1 cellular context compared by ENCODE assay signal in the genomic region with DNA sequence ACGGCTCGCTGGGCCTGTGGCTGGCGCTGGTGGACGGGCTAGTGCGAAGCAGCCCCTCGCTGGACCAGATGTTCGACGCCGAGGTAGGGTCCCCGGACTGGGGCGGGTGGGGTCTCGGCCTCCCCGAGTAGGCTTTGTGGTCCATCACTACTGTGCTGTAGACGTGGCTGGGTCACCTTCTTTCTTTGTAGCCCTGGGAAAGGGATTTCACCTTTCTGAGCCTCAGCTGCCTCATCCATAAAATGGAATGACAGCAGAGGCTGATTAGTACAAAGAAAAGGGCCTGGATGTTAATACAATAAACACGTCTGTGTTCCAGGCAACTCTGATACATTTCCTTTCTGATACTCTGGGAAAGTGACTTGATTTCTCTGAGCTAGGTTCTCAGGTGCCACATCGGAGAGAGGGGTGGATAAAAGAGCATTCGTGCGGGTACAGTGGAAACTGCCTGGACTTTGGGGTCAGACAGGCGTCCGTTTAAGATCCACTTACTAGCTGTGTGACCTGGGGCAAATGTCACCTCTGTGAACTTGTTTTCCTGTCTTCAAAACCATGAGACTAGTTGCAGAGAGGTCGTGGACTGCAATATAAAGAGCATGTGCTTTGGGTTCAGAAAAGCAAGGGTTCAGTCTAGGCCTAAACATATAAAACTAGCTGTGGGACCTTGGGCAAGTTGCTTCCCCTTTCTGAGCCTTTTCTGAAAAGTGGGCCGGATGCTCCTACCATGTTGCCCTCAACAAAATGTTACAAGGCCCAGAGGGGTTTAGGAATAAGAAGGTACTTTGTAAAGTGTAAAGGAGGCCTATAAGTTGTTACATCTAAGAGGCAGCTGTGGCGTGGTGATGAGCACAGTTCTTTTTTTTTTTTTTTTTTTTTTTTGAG.
TF ChIP-seq lines count a peak whose summit lies in the region.

No MANE protein-coding gene starts in this region.

TF ChIP-seq in GM12878, 131 proteins besides CTCF, POLR2A, EP300 and RAD21:
- TF ChIP-seq MYB (IDR thresholded peaks at IDR 0.05; ENCODE audit: borderline replicate concordance, low read depth, low read length), result no peak
- TF ChIP-seq, protein P1, sequence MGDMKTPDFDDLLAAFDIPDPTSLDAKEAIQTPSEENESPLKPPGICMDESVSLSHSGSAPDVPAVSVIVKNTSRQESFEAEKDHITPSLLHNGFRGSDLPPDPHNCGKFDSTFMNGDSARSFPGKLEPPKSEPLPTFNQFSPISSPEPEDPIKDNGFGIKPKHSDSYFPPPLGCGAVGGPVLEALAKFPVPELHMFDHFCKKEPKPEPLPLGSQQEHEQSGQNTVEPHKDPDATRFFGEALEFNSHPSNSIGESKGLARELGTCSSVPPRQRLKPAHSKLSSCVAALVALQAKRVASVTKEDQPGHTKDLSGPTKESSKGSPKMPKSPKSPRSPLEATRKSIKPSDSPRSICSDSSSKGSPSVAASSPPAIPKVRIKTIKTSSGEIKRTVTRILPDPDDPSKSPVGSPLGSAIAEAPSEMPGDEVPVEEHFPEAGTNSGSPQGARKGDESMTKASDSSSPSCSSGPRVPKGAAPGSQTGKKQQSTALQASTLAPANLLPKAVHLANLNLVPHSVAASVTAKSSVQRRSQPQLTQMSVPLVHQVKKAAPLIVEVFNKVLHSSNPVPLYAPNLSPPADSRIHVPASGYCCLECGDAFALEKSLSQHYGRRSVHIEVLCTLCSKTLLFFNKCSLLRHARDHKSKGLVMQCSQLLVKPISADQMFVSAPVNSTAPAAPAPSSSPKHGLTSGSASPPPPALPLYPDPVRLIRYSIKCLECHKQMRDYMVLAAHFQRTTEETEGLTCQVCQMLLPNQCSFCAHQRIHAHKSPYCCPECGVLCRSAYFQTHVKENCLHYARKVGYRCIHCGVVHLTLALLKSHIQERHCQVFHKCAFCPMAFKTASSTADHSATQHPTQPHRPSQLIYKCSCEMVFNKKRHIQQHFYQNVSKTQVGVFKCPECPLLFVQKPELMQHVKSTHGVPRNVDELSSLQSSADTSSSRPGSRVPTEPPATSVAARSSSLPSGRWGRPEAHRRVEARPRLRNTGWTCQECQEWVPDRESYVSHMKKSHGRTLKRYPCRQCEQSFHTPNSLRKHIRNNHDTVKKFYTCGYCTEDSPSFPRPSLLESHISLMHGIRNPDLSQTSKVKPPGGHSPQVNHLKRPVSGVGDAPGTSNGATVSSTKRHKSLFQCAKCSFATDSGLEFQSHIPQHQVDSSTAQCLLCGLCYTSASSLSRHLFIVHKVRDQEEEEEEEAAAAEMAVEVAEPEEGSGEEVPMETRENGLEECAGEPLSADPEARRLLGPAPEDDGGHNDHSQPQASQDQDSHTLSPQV (IDR thresholded peaks at IDR 0.05), result no peak
- TF ChIP-seq, protein P2, sequence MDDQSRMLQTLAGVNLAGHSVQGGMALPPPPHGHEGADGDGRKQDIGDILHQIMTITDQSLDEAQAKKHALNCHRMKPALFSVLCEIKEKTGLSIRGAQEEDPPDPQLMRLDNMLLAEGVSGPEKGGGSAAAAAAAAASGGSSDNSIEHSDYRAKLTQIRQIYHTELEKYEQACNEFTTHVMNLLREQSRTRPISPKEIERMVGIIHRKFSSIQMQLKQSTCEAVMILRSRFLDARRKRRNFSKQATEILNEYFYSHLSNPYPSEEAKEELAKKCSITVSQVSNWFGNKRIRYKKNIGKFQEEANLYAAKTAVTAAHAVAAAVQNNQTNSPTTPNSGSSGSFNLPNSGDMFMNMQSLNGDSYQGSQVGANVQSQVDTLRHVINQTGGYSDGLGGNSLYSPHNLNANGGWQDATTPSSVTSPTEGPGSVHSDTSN (IDR thresholded peaks at IDR 0.05; ENCODE audit: insufficient replicate concordance, low read depth, low read length), result no peak
- no peak for TF ChIP-seq JUNB (IDR thresholded peaks at IDR 0.05)
- TF ChIP-seq SREBF2 (IDR thresholded peaks at IDR 0.05; ENCODE audit: low read length), result no peak
- no peak for TF ChIP-seq KLF5 (IDR thresholded peaks at IDR 0.05; ENCODE audit: partially characterized antibody)
- TF ChIP-seq, protein P3, sequence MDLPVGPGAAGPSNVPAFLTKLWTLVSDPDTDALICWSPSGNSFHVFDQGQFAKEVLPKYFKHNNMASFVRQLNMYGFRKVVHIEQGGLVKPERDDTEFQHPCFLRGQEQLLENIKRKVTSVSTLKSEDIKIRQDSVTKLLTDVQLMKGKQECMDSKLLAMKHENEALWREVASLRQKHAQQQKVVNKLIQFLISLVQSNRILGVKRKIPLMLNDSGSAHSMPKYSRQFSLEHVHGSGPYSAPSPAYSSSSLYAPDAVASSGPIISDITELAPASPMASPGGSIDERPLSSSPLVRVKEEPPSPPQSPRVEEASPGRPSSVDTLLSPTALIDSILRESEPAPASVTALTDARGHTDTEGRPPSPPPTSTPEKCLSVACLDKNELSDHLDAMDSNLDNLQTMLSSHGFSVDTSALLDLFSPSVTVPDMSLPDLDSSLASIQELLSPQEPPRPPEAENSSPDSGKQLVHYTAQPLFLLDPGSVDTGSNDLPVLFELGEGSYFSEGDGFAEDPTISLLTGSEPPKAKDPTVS (IDR thresholded peaks at IDR 0.05; ENCODE audit: low read depth, low read length), result no peak
- TF ChIP-seq SUPT20H (IDR thresholded peaks at IDR 0.05; ENCODE audit: borderline replicate concordance, control insufficient read depth, low read depth, low read length), result no peak
- no peak for TF ChIP-seq HDGF (IDR thresholded peaks at IDR 0.05)
- TF ChIP-seq PAX8 (IDR thresholded peaks at IDR 0.05), result no peak
- TF ChIP-seq, protein P4, sequence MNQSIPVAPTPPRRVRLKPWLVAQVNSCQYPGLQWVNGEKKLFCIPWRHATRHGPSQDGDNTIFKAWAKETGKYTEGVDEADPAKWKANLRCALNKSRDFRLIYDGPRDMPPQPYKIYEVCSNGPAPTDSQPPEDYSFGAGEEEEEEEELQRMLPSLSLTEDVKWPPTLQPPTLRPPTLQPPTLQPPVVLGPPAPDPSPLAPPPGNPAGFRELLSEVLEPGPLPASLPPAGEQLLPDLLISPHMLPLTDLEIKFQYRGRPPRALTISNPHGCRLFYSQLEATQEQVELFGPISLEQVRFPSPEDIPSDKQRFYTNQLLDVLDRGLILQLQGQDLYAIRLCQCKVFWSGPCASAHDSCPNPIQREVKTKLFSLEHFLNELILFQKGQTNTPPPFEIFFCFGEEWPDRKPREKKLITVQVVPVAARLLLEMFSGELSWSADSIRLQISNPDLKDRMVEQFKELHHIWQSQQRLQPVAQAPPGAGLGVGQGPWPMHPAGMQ (IDR thresholded peaks at IDR 0.05; ENCODE audit: borderline replicate concordance), result no peak
- TF ChIP-seq YY1 (IDR thresholded peaks at IDR 0.05; ENCODE audit: low read depth, low read length), result no peak
- TF ChIP-seq MXI1 (IDR thresholded peaks at IDR 0.05; ENCODE audit: low read depth, low read length), result no peak
- TF ChIP-seq, protein P5, sequence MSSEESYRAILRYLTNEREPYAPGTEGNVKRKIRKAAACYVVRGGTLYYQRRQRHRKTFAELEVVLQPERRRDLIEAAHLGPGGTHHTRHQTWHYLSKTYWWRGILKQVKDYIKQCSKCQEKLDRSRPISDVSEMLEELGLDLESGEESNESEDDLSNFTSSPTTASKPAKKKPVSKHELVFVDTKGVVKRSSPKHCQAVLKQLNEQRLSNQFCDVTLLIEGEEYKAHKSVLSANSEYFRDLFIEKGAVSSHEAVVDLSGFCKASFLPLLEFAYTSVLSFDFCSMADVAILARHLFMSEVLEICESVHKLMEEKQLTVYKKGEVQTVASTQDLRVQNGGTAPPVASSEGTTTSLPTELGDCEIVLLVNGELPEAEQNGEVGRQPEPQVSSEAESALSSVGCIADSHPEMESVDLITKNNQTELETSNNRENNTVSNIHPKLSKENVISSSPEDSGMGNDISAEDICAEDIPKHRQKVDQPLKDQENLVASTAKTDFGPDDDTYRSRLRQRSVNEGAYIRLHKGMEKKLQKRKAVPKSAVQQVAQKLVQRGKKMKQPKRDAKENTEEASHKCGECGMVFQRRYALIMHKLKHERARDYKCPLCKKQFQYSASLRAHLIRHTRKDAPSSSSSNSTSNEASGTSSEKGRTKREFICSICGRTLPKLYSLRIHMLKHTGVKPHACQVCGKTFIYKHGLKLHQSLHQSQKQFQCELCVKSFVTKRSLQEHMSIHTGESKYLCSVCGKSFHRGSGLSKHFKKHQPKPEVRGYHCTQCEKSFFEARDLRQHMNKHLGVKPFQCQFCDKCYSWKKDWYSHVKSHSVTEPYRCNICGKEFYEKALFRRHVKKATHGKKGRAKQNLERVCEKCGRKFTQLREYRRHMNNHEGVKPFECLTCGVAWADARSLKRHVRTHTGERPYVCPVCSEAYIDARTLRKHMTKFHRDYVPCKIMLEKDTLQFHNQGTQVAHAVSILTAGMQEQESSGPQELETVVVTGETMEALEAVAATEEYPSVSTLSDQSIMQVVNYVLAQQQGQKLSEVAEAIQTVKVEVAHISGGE (CRISPR knock-in tag; IDR thresholded peaks at IDR 0.05), result no peak
- no peak for TF ChIP-seq NR2C2 (IDR thresholded peaks at IDR 0.05; ENCODE audit: borderline replicate concordance, control insufficient read depth, insufficient read length, low read depth)
- TF ChIP-seq RUNX3 (IDR thresholded peaks at IDR 0.05; ENCODE audit: low read length), result no peak
